8 cellular contexts compared by ENCODE assay signal in genomic region chr1:98556521-98557158, GRCh38.
A peak's percentile ranks its signal among the peaks of the same experiment; 100 is the strongest.
DNase-seq lines count a peak whose midpoint lies in the region; ATAC-seq and TF ChIP-seq lines count a peak whose summit lies in the region.

No MANE protein-coding gene starts in this region.

- 43 to 61% (median 57%) methylated on average over 2 of the region's 2 CpGs for WGBS in ovary, 3 donors

- H3K36me3 Mint-ChIP-seq in CD8-positive, alpha-beta T cell, result no peaks in the 10 kb centered on the region

- no peaks in the 10 kb centered on the region for H3K4me1 Mint-ChIP-seq in CD8-positive, alpha-beta T cell (ENCODE audit: low read depth)

- intact Hi-C loops in ovary (cut with DNase I), result no loop called here
- intact Hi-C loops in CD8-positive, alpha-beta T cell (cut with DNase I, micrococcal nuclease), result no loop called here

- no peaks in the 10 kb centered on the region for H3K36me3 ChIP-seq in OCI-LY3 (replicated peaks; ENCODE audit: low read depth, low read length)
- no peaks in the 10 kb centered on the region for H3K36me3 ChIP-seq in ovary
- H3K36me3 ChIP-seq in CD8-positive, alpha-beta T cell (ENCODE audit: insufficient read depth, low read length), result no peaks in the 10 kb centered on the region

- H4K20me1 ChIP-seq in OCI-LY3 (ENCODE audit: insufficient read depth, low read length), result no peaks in the 10 kb centered on the region

- H3K9me3 Mint-ChIP-seq in CD8-positive, alpha-beta T cell, result no peaks in the 10 kb centered on the region

- no peaks in the 10 kb centered on the region for H3K4me1 ChIP-seq in OCI-LY3 (ENCODE audit: low read length)
- no peaks in the 10 kb centered on the region for H3K4me1 ChIP-seq in ovary (ENCODE audit: insufficient read depth)
- H3K4me1 ChIP-seq in CD8-positive, alpha-beta T cell (ENCODE audit: insufficient read depth, low read length), result no peaks in the 10 kb centered on the region

- H3K4me2 ChIP-seq in OCI-LY3 (ENCODE audit: low read length), result no peak overlapping the region

- H3K4me3 ChIP-seq in OCI-LY3 (ENCODE audit: low read length) (no peak overlapping the region), ovary (no peak overlapping the region)
- H3K4me3 ChIP-seq in CD8-positive, alpha-beta T cell (ENCODE audit: low read depth, low read length), result no peak overlapping the region

- POLR2A ChIA-PET in CD8-positive, alpha-beta T cell (lab: Charles Lee), result no interaction called here

- H3K27ac ChIP-seq in OCI-LY3 (ENCODE audit: low read length) (no peak overlapping the region), ovary (no peak overlapping the region)
- H3K27ac ChIP-seq in CD8-positive, alpha-beta T cell (ENCODE audit: low read depth, low read length), result no peak overlapping the region

- H3K27ac Mint-ChIP-seq in CD8-positive, alpha-beta T cell, result no peak overlapping the region

- CTCF ChIA-PET in CD8-positive, alpha-beta T cell (lab: Charles Lee), result no interaction called here

- no peaks in the 10 kb centered on the region for H3K79me2 ChIP-seq in OCI-LY3 (ENCODE audit: low read length)

- no peaks in the 10 kb centered on the region for H3K27me3 ChIP-seq in OCI-LY3 (ENCODE audit: low read depth, low read length)
- H3K27me3 ChIP-seq in ovary, result no peaks in the 10 kb centered on the region
- H3K27me3 ChIP-seq in CD8-positive, alpha-beta T cell (ENCODE audit: insufficient read depth, low read length), result no peaks in the 10 kb centered on the region

- DNase-seq in AG08395 (ENCODE audit: low spot score) (peak; percentile 12), fibroblast of peridontal ligament (ENCODE audit: extremely low read depth) (peak; percentile 41), ovary (no peak)
- DNase-seq in CD8-positive, alpha-beta T cell, result no peak
- no peak for DNase-seq in effector CD8-positive, alpha-beta T cell (lab: John Stamatoyannopoulos, UW)

- H3K27me3 Mint-ChIP-seq in CD8-positive, alpha-beta T cell (ENCODE audit: low read depth), result no peaks in the 10 kb centered on the region

- no peak overlapping the region for H3K4me3 Mint-ChIP-seq in CD8-positive, alpha-beta T cell

- no peak overlapping the region for H3K9ac ChIP-seq in OCI-LY3 (ENCODE audit: low read length)

- TF ChIP-seq EP300 in ovary (IDR thresholded peaks at IDR 0.05), result no peak

- H3K9me3 ChIP-seq in OCI-LY3 (ENCODE audit: insufficient read depth, low read length) (no peaks in the 10 kb centered on the region), ovary (no peaks in the 10 kb centered on the region)
- no peaks in the 10 kb centered on the region for H3K9me3 ChIP-seq in CD8-positive, alpha-beta T cell (ENCODE audit: low read length)

- no peak for TF ChIP-seq POLR2A in ovary (IDR thresholded peaks at IDR 0.05)

- H2AFZ ChIP-seq in OCI-LY3 (ENCODE audit: low read depth, low read length), result no peak overlapping the region

- peak; percentile 43 for ATAC-seq in GM21786 (IDR thresholded peaks at IDR 0.05; ENCODE audit: unreplicated experiment)
- ATAC-seq in GM21381 (IDR thresholded peaks at IDR 0.05; ENCODE audit: unreplicated experiment), result no peak
- no peak for ATAC-seq in CD8-positive, alpha-beta T cell

- TF ChIP-seq CTCF in OCI-LY3 (IDR thresholded peaks at IDR 0.05; ENCODE audit: low read depth, low read length) (peak; percentile 20; the same call in 1 of the 2 replicates), ovary (IDR thresholded peaks at IDR 0.05) (no peak)
- no peak for TF ChIP-seq CTCF in CD8-positive, alpha-beta T cell (IDR thresholded peaks at IDR 0.05)

Comparison
In these comparisons a context has a peak if more than half of its experiments do, and no peak if none do; other contexts are left out.
1. DNase-seq: peak in AG08395 (single experiment) and fibroblast of peridontal ligament (single experiment); none in ovary (0 of 5), CD8-positive, alpha-beta T cell (0 of 7) and effector CD8-positive, alpha-beta T cell (single experiment).